Comparison of ENCODE assay signal across 12 cellular contexts in genomic region chr6:35014786-35015185, GRCh38.
A peak's percentile ranks its signal among the peaks of the same experiment; 100 is the strongest.
DNase-seq lines count a peak whose midpoint lies in the region; ATAC-seq and TF ChIP-seq lines count a peak whose summit lies in the region.
"Had no signal": no experiment of that assay in that cellular context is flagged by ENCODE, and none has a peak within 500 bp of the region (broad histone marks: within the 10 kb centered on the region; RNA-seq: fewer than 3 reads in every experiment).

No MANE protein-coding gene starts in this region.

- no peak overlapping the region for H2BK15ac ChIP-seq in IMR-90 (ENCODE audit: low read depth, low read length)

- H2BK20ac ChIP-seq in IMR-90 (ENCODE audit: low read depth, low read length) = no peak overlapping the region

- TF ChIP-seq RAD21 in IMR-90 (IDR thresholded peaks at IDR 0.05; ENCODE audit: low read length) = no peak

- H2BK5ac ChIP-seq in IMR-90 (ENCODE audit: low read depth, low read length, poor library complexity, severe bottlenecking) = no peak overlapping the region

- H3K36me3 Mint-ChIP-seq in MCF 10A (ENCODE audit: insufficient read depth, unreplicated experiment) = peaks cover 8% of the 10 kb centered on the region

- H2BK120ac ChIP-seq in IMR-90 (ENCODE audit: low read depth, low read length) = no peak overlapping the region

- H3K18ac ChIP-seq in IMR-90 (ENCODE audit: low read depth, low read length) = no peak overlapping the region

- H3K14ac ChIP-seq in IMR-90 (replicated peaks; ENCODE audit: low read depth, low read length) = no peak overlapping the region

- peaks cover 6 to 11% of the 10 kb centered on the region in 2 experiments; a peak in 3 of 4 replicates for H3K79me1 ChIP-seq in IMR-90 (ENCODE audit: low read depth in 1 of 2, low read length in 2 of 2)

- no peak overlapping the region for H2AK9ac ChIP-seq in IMR-90 (replicated peaks; ENCODE audit: low read depth, low read length, poor library complexity)

- in situ Hi-C loops in IMR-90 (cut with MboI; ENCODE audit: low sequenced_read_pairs) = no loop called here

- H4K5ac ChIP-seq in IMR-90 (ENCODE audit: low read depth, low read length) = peak overlapping the region; percentile 24; the same call in 1 of the 2 replicates

- CTCF ChIA-PET in IMR-90 (lab: Yijun Ruan, JAX) = interaction anchor here (0.6 kb wide), 1 partner anchor 100 kb away, joined by 5 read pairs; no protein-coding TSS in a partner anchor
- CTCF ChIA-PET in MCF 10A (lab: Yijun Ruan, JAX) = interaction anchor here (0.7 to 1.2 kb wide), 2 partner anchors 125 to 226 kb away, joined by 3 to 5 read pairs; no protein-coding TSS in a partner anchor

- no peak overlapping the region for H2AFZ ChIP-seq in IMR-90 (replicated peaks; ENCODE audit: low read length, poor library complexity)
- H2AFZ ChIP-seq: hepatocyte had no signal

- no peaks in the 10 kb centered on the region for H4K20me1 ChIP-seq in IMR-90 (ENCODE audit: insufficient read depth, low read length)

- H3K27ac ChIP-seq in IMR-90 (ENCODE audit: insufficient read depth, low read length) (no peak overlapping the region), muscle layer of duodenum (ENCODE audit: low read length) (peak overlapping the region; percentile 27)
- H3K27ac ChIP-seq: hepatocyte had no signal

- intact Hi-C loops in IMR-90 (cut with micrococcal nuclease) = loop anchor here (5.0 kb wide), 1 partner anchor 38 kb away; no protein-coding TSS in a partner anchor
- intact Hi-C loops in MCF 10A (cut with micrococcal nuclease) = no loop called here

- dilution Hi-C loops in IMR-90 (cut with HindIII; ENCODE audit: low sequenced_read_pairs, unreplicated experiment) = no loop called here

- no peak overlapping the region for H2AK5ac ChIP-seq in IMR-90 (ENCODE audit: low read depth, low read length)

- H3K9me1 ChIP-seq in IMR-90 (ENCODE audit: insufficient read depth, low read length) = peaks cover 19% of the 10 kb centered on the region

- BruUV-seq in IMR-90 (replicated peaks; lab: Mats Ljungman, UMichigan) = no TSS peak
- no TSS peak for BruUV-seq in MCF 10A (replicated peaks; lab: Mats Ljungman, UMichigan)

- no peak overlapping the region for H3K4ac ChIP-seq in IMR-90 (ENCODE audit: low read depth, low read length)

- H3K23ac ChIP-seq in IMR-90 (ENCODE audit: low read depth, low read length) = no peak overlapping the region

- H3K4me3 ChIP-seq in AG10803 (ENCODE audit: low read length) (no peak overlapping the region), IMR-90 (ENCODE audit: insufficient read depth, low read depth, low read length) (no peak overlapping the region), muscle layer of duodenum (ENCODE audit: low read depth in 1 of 2, low read length in 2 of 2) (no peak overlapping the region)
- H3K4me3 ChIP-seq: hepatocyte had no signal

- H3K4me1 Mint-ChIP-seq in MCF 10A (ENCODE audit: insufficient read depth, unreplicated experiment) = peaks cover 5% of the 10 kb centered on the region

- H3K27me3 Mint-ChIP-seq in MCF 10A (ENCODE audit: insufficient read depth, unreplicated experiment) = no peaks in the 10 kb centered on the region
- H3K27me3 Mint-ChIP-seq: activated CD8-positive, alpha-beta T cell treated with anti-CD3 and anti-CD28 coated beads for 36 hours; CD4-positive, CD25-positive, alpha-beta regulatory T cell had no signal

- no peak overlapping the region for H3K4me2 ChIP-seq in IMR-90 (ENCODE audit: low read depth, low read length)
- H3K4me2 ChIP-seq: hepatocyte had no signal

- no peak overlapping the region for H3K9ac ChIP-seq in IMR-90 (ENCODE audit: low read depth, low read length)

- no peak overlapping the region for H3K27ac Mint-ChIP-seq in MCF 10A (ENCODE audit: low read depth, unreplicated experiment)
- H3K27ac Mint-ChIP-seq: activated CD8-positive, alpha-beta T cell treated with anti-CD3 and anti-CD28 coated beads for 36 hours had no signal

- no peak for TF ChIP-seq POLR2A in IMR-90 (IDR thresholded peaks at IDR 0.05; ENCODE audit: low read depth, low read length)

- DNase-seq in AG10803 (ENCODE audit: low read depth) = peak; percentile 74
- DNase-seq in IMR-90 = peak; percentile 78
- peak; percentile 14 for DNase-seq in MCF 10A (ENCODE audit: unreplicated experiment)
- no peak for DNase-seq in NCI-H1694 (lab: John Stamatoyannopoulos, UW)
- DNase-seq in NOMO-1 treated with DMSO at 0.1 percent for 48 hours (lab: John Stamatoyannopoulos, UW; ENCODE audit: unreplicated experiment) = no peak
- no peak for DNase-seq in T-helper 9 cell
- DNase-seq: activated CD8-positive, alpha-beta T cell treated with anti-CD3 and anti-CD28 coated beads for 36 hours; CD4-positive, CD25-positive, alpha-beta regulatory T cell; NCI-H187 had no signal

- H3K56ac ChIP-seq in IMR-90 (ENCODE audit: extremely low read depth, insufficient read depth, low read length) = no peak overlapping the region

- H3K4me3 Mint-ChIP-seq in MCF 10A (ENCODE audit: unreplicated experiment) = no peak overlapping the region
- H3K4me3 Mint-ChIP-seq: activated CD8-positive, alpha-beta T cell treated with anti-CD3 and anti-CD28 coated beads for 36 hours; CD4-positive, CD25-positive, alpha-beta regulatory T cell had no signal

- H3K27me3 ChIP-seq in IMR-90 (ENCODE audit: control insufficient read depth, insufficient read depth, low read length) (no peaks in the 10 kb centered on the region), muscle layer of duodenum (ENCODE audit: low read depth, low read length) (no peaks in the 10 kb centered on the region)
- H3K27me3 ChIP-seq: hepatocyte had no signal

- no peak for TF ChIP-seq CTCF in AG10803 (conservative IDR thresholded peaks at IDR 0.05; ENCODE audit: low read length)
- no peak for TF ChIP-seq CTCF in IMR-90 (conservative IDR thresholded peaks at IDR 0.05; ENCODE audit: low read depth, low read length)
- TF ChIP-seq CTCF in MCF 10A (IDR thresholded peaks at IDR 0.05; ENCODE audit: unreplicated experiment) = no peak

- H3K4me1 ChIP-seq in IMR-90 (ENCODE audit: control insufficient read depth, insufficient read depth, low read length) (peaks cover 29% of the 10 kb centered on the region), muscle layer of duodenum (ENCODE audit: control insufficient read depth in 1 of 2, insufficient read depth in 2 of 2, low read length in 2 of 2) (peaks cover 11 to 29% of the 10 kb centered on the region in 2 donors)

- no peak for ATAC-seq in IMR-90 (ENCODE audit: low read depth)
- no peak for ATAC-seq in HG02970 (IDR thresholded peaks at IDR 0.05; ENCODE audit: low FRiP score, unreplicated experiment)
- ATAC-seq: activated CD8-positive, alpha-beta T cell treated with anti-CD3 and anti-CD28 coated beads for 36 hours had no signal

- H3K9me3 Mint-ChIP-seq in MCF 10A (ENCODE audit: unreplicated experiment) = no peaks in the 10 kb centered on the region
- H3K9me3 Mint-ChIP-seq: activated CD8-positive, alpha-beta T cell treated with anti-CD3 and anti-CD28 coated beads for 36 hours; CD4-positive, CD25-positive, alpha-beta regulatory T cell had no signal

- POLR2A ChIA-PET in IMR-90 (lab: Charles Lee; ENCODE audit: unreplicated experiment) = no interaction called here
- POLR2A ChIA-PET in MCF 10A (lab: Yijun Ruan, JAX) = interaction anchor here (0.6 to 0.7 kb wide), 2 partner anchors 11 to 131 kb away, joined by 3 read pairs; no protein-coding TSS in a partner anchor

- no CpG with 5 or more reads among the region's 3 CpGs for WGBS in IMR-90 (ENCODE audit: extremely low coverage in 2 of 2, insufficient read length in 1 of 2), 2 experiments

- H3K9me3 ChIP-seq in IMR-90 (ENCODE audit: control insufficient read depth, insufficient read depth, low read length) = no peaks in the 10 kb centered on the region
- H3K9me3 ChIP-seq in muscle layer of duodenum (ENCODE audit: control insufficient read depth in 1 of 2, low read length in 2 of 2) = no peaks in the 10 kb centered on the region

- no peak overlapping the region for H4K91ac ChIP-seq in IMR-90 (ENCODE audit: insufficient read depth, low read depth, low read length)

- no peak overlapping the region for H4K8ac ChIP-seq in IMR-90 (ENCODE audit: low read depth in 2 of 2, low read length in 2 of 2)

- H3K36me3 ChIP-seq in IMR-90 (ENCODE audit: control insufficient read depth, insufficient read depth, low read length) = no peaks in the 10 kb centered on the region
- no peaks in the 10 kb centered on the region for H3K36me3 ChIP-seq in muscle layer of duodenum (ENCODE audit: control insufficient read depth in 1 of 2, insufficient read depth in 2 of 2, low read length in 2 of 2)

TF ChIP-seq in IMR-90, 13 proteins besides CTCF, POLR2A, EP300 and RAD21:
- no peak for TF ChIP-seq MAFK (IDR thresholded peaks at IDR 0.05; ENCODE audit: low read depth, low read length)
- TF ChIP-seq USF2 (IDR thresholded peaks at IDR 0.05; ENCODE audit: low read depth, low read length) = 0 out of 2 replicates have a peak, but pooled peaks have one; percentile 18
- peak; percentile 27; the same call in 1 of the 2 replicates for TF ChIP-seq CEBPB (IDR thresholded peaks at IDR 0.05; ENCODE audit: low read depth, low read length)

Comparison
In these comparisons a context has a peak if more than half of its experiments do, and no peak if none do; other contexts are left out.
1. DNase-seq: peak in AG10803 (single experiment), IMR-90 (single experiment) and MCF 10A (single experiment); none in NCI-H1694 (single experiment), NOMO-1 treated with DMSO at 0.1 percent for 48 hours (single experiment) and T-helper 9 cell (single experiment).